ENCODE assay signal across 18 cellular contexts in genomic region chr11:106461839-106462545, GRCh38.
A peak's percentile ranks its signal among the peaks of the same experiment; 100 is the strongest.
DNase-seq lines count a peak whose midpoint lies in the region; ATAC-seq, FAIRE-seq and TF ChIP-seq lines count a peak whose summit lies in the region.
"Had no signal": no experiment of that assay in that cellular context is flagged by ENCODE, and none has a peak within 500 bp of the region (broad histone marks: within the 10 kb centered on the region; RNA-seq: fewer than 3 reads in every experiment).

No MANE protein-coding gene starts in this region.

- H3K27me3 ChIP-seq in PC-9 (ENCODE audit: insufficient read depth, low read depth) (no peaks in the 10 kb centered on the region), fibroblast of lung (ENCODE audit: control insufficient read depth, insufficient read depth, low read length) (no peaks in the 10 kb centered on the region), pancreas (no peaks in the 10 kb centered on the region), HAP-1 (ENCODE audit: low read depth) (no peaks in the 10 kb centered on the region)
- H3K27me3 ChIP-seq: SJCRH30, upper lobe of left lung had no signal

- no peak for FAIRE-seq in pancreas (lab: Jason Lieb, UNC)

- H3F3A ChIP-seq in PC-9 (ENCODE audit: insufficient read depth, low read depth), result no peaks in the 10 kb centered on the region

- no peak overlapping the region for H3K27ac Mint-ChIP-seq in stimulated activated memory B cell treated with anti-CD40 and anti-IgM and Interleukin-4, amounts not matched to agents 10 μg/mL and 1 μg/mL and 100 μg/mL, for 72 hours
- H3K27ac Mint-ChIP-seq: CD8-positive, alpha-beta memory T cell; T-helper 2 cell treated with Interferon-gamma antibody and Interleukin-4, amounts not matched to agents 5 μg/mL and 100 μg/mL, for 36 hours had no signal

- TF ChIP-seq CTCF in PC-9 (conservative IDR thresholded peaks at IDR 0.05), result no peak
- TF ChIP-seq CTCF in fibroblast of lung (conservative IDR thresholded peaks at IDR 0.05 in 1 of 2, IDR thresholded peaks at IDR 0.05 in 1 of 2; ENCODE audit: low read depth in 1 of 2, low read length in 2 of 2), result no peak
- no peak for TF ChIP-seq CTCF in pancreas (IDR thresholded peaks at IDR 0.05)

- no peak overlapping the region for H3K9ac ChIP-seq in fibroblast of lung (ENCODE audit: insufficient read depth, low read length)

- no peaks in the 10 kb centered on the region for H3K4me1 Mint-ChIP-seq in stimulated activated memory B cell treated with anti-CD40 and anti-IgM and Interleukin-4, amounts not matched to agents 10 μg/mL and 1 μg/mL and 100 μg/mL, for 72 hours
- H3K4me1 Mint-ChIP-seq: CD8-positive, alpha-beta memory T cell had no signal

- no peaks in the 10 kb centered on the region for H3K36me3 Mint-ChIP-seq in stimulated activated memory B cell treated with anti-CD40 and anti-IgM and Interleukin-4, amounts not matched to agents 10 μg/mL and 1 μg/mL and 100 μg/mL, for 72 hours
- H3K36me3 Mint-ChIP-seq: CD8-positive, alpha-beta memory T cell had no signal

- H4K20me1 ChIP-seq in PC-9 (ENCODE audit: insufficient read depth), result no peaks in the 10 kb centered on the region
- H4K20me1 ChIP-seq in fibroblast of lung (ENCODE audit: control insufficient read depth, extremely low read depth, insufficient read depth, low read length), result no peaks in the 10 kb centered on the region

- in situ Hi-C loops in HAP-1 (cut with MboI; ENCODE audit: low sequenced_read_pairs), result no loop called here

- no peak overlapping the region for H3K4me3 Mint-ChIP-seq in stimulated activated memory B cell treated with anti-CD40 and anti-IgM and Interleukin-4, amounts not matched to agents 10 μg/mL and 1 μg/mL and 100 μg/mL, for 72 hours
- H3K4me3 Mint-ChIP-seq: CD8-positive, alpha-beta memory T cell; T-helper 2 cell treated with Interferon-gamma antibody and Interleukin-4, amounts not matched to agents 5 μg/mL and 100 μg/mL, for 36 hours had no signal

- no peaks in the 10 kb centered on the region for H3K36me3 ChIP-seq in PC-9 (ENCODE audit: low read depth)
- H3K36me3 ChIP-seq in fibroblast of lung (ENCODE audit: control insufficient read depth, insufficient read depth, low read length), result no peaks in the 10 kb centered on the region
- H3K36me3 ChIP-seq in pancreas, result no peaks in the 10 kb centered on the region
- H3K36me3 ChIP-seq in HAP-1 (replicated peaks), result no peaks in the 10 kb centered on the region
- H3K36me3 ChIP-seq: SJCRH30, upper lobe of left lung had no signal

- DNase-seq in EL, result peak; percentile 31
- no peak for DNase-seq in PC-9
- DNase-seq in fibroblast of lung (ENCODE audit: low read depth in 2 of 2), result peak; percentile 22 to 93
- DNase-seq in pancreas, result peak in 1 of 6 donors; percentile 21
- DNase-seq in HAP-1 (ENCODE audit: low spot score in 2 of 2), result no peak
- no peak for DNase-seq in NCI-H1436 treated with DMSO at 0.1 percent for 48 hours (lab: John Stamatoyannopoulos, UW)
- no peak for DNase-seq in central memory CD4-positive, alpha-beta T cell
- DNase-seq: CD8-positive, alpha-beta memory T cell; cerebellar nuclear complex; foreskin fibroblast; Kasumi-1; NCI-H526 treated with DMSO at 0.1 percent for 48 hours; stimulated activated naive CD4-positive, alpha-beta T cell treated with Interleukin-2 at 50 U/mL for 16 hours; upper lobe of left lung had no signal

- H3K9me3 Mint-ChIP-seq in stimulated activated memory B cell treated with anti-CD40 and anti-IgM and Interleukin-4, amounts not matched to agents 10 μg/mL and 1 μg/mL and 100 μg/mL, for 72 hours, result no peaks in the 10 kb centered on the region

- H3K9me2 ChIP-seq in PC-9 (ENCODE audit: insufficient read depth), result no peaks in the 10 kb centered on the region

- CTCF ChIA-PET in PC-9 (lab: Charles Lee), result no interaction called here

- peak overlapping the region; percentile 26; the same call in 1 of the 2 replicates for H3K4me2 ChIP-seq in PC-9
- H3K4me2 ChIP-seq in fibroblast of lung (ENCODE audit: extremely low read depth, insufficient read depth, low read length), result no peak overlapping the region

- no peak overlapping the region for H3K27ac ChIP-seq in PC-9
- H3K27ac ChIP-seq in fibroblast of lung (ENCODE audit: insufficient read depth, low read length), result no peak overlapping the region
- H3K27ac ChIP-seq in pancreas, result peak overlapping the region in 2 of 4 donors; percentile 16 to 18
- H3K27ac ChIP-seq: SJCRH30, upper lobe of left lung had no signal

- ATAC-seq in pancreas, result peak; percentile 38 to 71 (median 59)
- no peak for ATAC-seq in stimulated activated memory B cell treated with anti-CD40 and anti-IgM and Interleukin-4, amounts not matched to agents 10 μg/mL and 1 μg/mL and 100 μg/mL, for 72 hours
- ATAC-seq: activated CD4-positive, CD25-positive, alpha-beta regulatory T cell treated with anti-CD3 and anti-CD28 coated beads, Interleukin-2, amount 50 U/mL, for 24 hours had no signal

- H3K9me3 ChIP-seq in PC-9 (ENCODE audit: insufficient read depth, low read depth), result 0 out of 2 replicates have a peak, but pooled peaks cover 7% of the 10 kb centered on the region
- H3K9me3 ChIP-seq in fibroblast of lung (ENCODE audit: control insufficient read depth, insufficient read depth, low read depth, low read length), result no peaks in the 10 kb centered on the region
- no peaks in the 10 kb centered on the region for H3K9me3 ChIP-seq in pancreas
- no peaks in the 10 kb centered on the region for H3K9me3 ChIP-seq in HAP-1
- H3K9me3 ChIP-seq: SJCRH30, upper lobe of left lung had no signal

- no TSS peak for BruUV-seq in PC-9 (replicated peaks; lab: Mats Ljungman, UMichigan)

- intact Hi-C loops in PC-9 (cut with micrococcal nuclease; ENCODE audit: unreplicated experiment) (no loop called here), pancreas (cut with DNase I) (no loop called here)

- H3K27me3 Mint-ChIP-seq in stimulated activated memory B cell treated with anti-CD40 and anti-IgM and Interleukin-4, amounts not matched to agents 10 μg/mL and 1 μg/mL and 100 μg/mL, for 72 hours, result no peaks in the 10 kb centered on the region
- H3K27me3 Mint-ChIP-seq: CD8-positive, alpha-beta memory T cell had no signal

- H3K4me1 ChIP-seq in PC-9 (replicated peaks; ENCODE audit: insufficient read depth) (peaks cover 33% of the 10 kb centered on the region), fibroblast of lung (ENCODE audit: control insufficient read depth, extremely low read depth, insufficient read depth, low read length) (peaks cover 4% of the 10 kb centered on the region), pancreas (peaks cover 26 to 39% (median 33%) of the 10 kb centered on the region in 3 donors), HAP-1 (no peaks in the 10 kb centered on the region)
- H3K4me1 ChIP-seq: upper lobe of left lung had no signal

- H2AFZ ChIP-seq in PC-9, result no peak overlapping the region
- H2AFZ ChIP-seq in fibroblast of lung (ENCODE audit: low read length), result no peak overlapping the region

- H3K79me2 ChIP-seq in PC-9 (ENCODE audit: low read depth) (no peaks in the 10 kb centered on the region), fibroblast of lung (ENCODE audit: control insufficient read depth, insufficient read depth, low read length) (no peaks in the 10 kb centered on the region)

- 47 to 48% methylated on average over 4 of the region's 4 CpGs for WGBS in pancreas, 2 donors

- H3K4me3 ChIP-seq in PC-9 (no peak overlapping the region), fibroblast of lung (replicated peaks in 1 of 4; ENCODE audit: control extremely low read depth in 1 of 4, insufficient read depth in 1 of 4, low read depth in 3 of 4, low read length in 4 of 4) (no peak overlapping the region), pancreas (no peak overlapping the region), HAP-1 (no peak overlapping the region)
- H3K4me3 ChIP-seq: SJCRH30, upper lobe of left lung had no signal

- POLR2A ChIA-PET in PC-9 (lab: Charles Lee; ENCODE audit: unreplicated experiment), result no interaction called here

Comparison
In these comparisons a context has a peak if more than half of its experiments do, and no peak if none do; other contexts are left out.
1. DNase-seq: peak in EL (single experiment) and fibroblast of lung (2 of 2); none in PC-9 (0 of 2), HAP-1 (0 of 2), NCI-H1436 treated with DMSO at 0.1 percent for 48 hours (single experiment) and central memory CD4-positive, alpha-beta T cell (single experiment).